ENCODE assay signal across 8 cellular contexts in the genomic region with DNA sequence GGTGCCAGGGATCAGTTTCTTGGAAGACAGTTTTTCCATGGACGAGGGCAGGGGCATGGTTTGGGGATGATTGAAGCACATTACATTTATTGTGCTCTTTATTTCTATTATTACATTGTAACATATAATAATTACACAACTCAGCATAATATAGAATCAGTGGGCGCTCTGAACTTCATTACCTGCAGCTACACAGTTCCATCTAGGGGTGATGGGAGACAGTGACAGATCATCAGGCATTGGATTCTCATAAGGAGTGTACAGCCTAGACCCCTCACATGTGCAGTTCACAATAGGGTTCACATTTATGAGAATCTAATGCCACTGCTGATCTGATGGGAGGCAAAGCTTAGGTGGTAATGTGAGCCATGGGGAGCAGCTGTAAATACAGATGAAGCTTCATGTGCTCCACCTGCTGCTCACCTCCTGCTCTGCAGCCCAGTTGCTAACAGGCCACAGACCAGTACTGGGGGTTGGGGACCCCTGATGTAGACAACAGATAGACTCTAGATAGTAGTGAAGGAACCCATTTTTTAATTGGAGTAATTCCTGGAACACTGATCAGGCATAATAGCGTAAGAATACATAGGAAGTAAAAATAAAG. TPM values are rescaled to one million over a fixed set of nuclear protein-coding genes. Genes with fewer than 3 reads are reported as not detected.
DNase-seq lines count a peak whose midpoint lies in the region; ATAC-seq and TF ChIP-seq lines count a peak whose summit lies in the region.

No MANE protein-coding gene starts in this region.

- TF ChIP-seq CTCF in RWPE1 (conservative IDR thresholded peaks at IDR 0.05; ENCODE audit: low read depth), result peak; percentile 33; the same call in 1 of the 2 replicates
- no peak for TF ChIP-seq CTCF in vagina (IDR thresholded peaks at IDR 0.05)

- H4K20me1 ChIP-seq in GM23248 (ENCODE audit: insufficient read depth), result no peaks in the 10 kb centered on the region

- no peaks in the 10 kb centered on the region for H3K27me3 ChIP-seq in GM23248 (replicated peaks; ENCODE audit: insufficient read depth)
- no peaks in the 10 kb centered on the region for H3K27me3 ChIP-seq in vagina

- TF ChIP-seq POLR2A in vagina (IDR thresholded peaks at IDR 0.05), result no peak

- H3K4me3 ChIP-seq in GM23248 (no peak overlapping the region), vagina (no peak overlapping the region)

- POLR2A ChIA-PET in RWPE1 (lab: Yijun Ruan, JAX; ENCODE audit: low non-redundant PET), result no interaction called here

- 75 to 83% methylated on average over 3 of the region's 3 CpGs for WGBS in GM23248 (ENCODE audit: low coverage in 1 of 2, low lambda C conversion rate in 2 of 2, missing lambda C conversion rate in 2 of 2), 2 experiments

- no peaks in the 10 kb centered on the region for H3K36me3 ChIP-seq in GM23248 (ENCODE audit: low read depth)
- no peaks in the 10 kb centered on the region for H3K36me3 ChIP-seq in vagina

- H3F3A ChIP-seq in GM23248 (ENCODE audit: insufficient read depth), result no peaks in the 10 kb centered on the region

- DNase-seq in ELR (ENCODE audit: low read depth) (peak; percentile 42), GM23248 (peak; percentile 30), RWPE1 (ENCODE audit: low spot score) (no peak), left kidney (ENCODE audit: low read depth, low spot score) (peak; percentile 14), GOT3 (lab: John Stamatoyannopoulos, UW) (no peak), vagina (ENCODE audit: extremely low spot score in 2 of 2) (no peak)

- H3K9ac ChIP-seq in GM23248, result no peak overlapping the region

- no peaks in the 10 kb centered on the region for H3K79me2 ChIP-seq in GM23248 (ENCODE audit: insufficient read depth)

- ATAC-seq in HG02852 (IDR thresholded peaks at IDR 0.05; ENCODE audit: unreplicated experiment), result no peak
- ATAC-seq in HG02588 (IDR thresholded peaks at IDR 0.05; ENCODE audit: unreplicated experiment), result no peak

- intact Hi-C loops in vagina (cut with DNase I), result no loop called here

- H3K4me1 ChIP-seq in GM23248 (ENCODE audit: insufficient read depth) (peaks cover 5% of the 10 kb centered on the region; the same call in 1 of the 2 replicates), vagina (no peaks in the 10 kb centered on the region)

- CTCF ChIA-PET in RWPE1 (lab: Yijun Ruan, JAX), result interaction anchor here (0.6 to 1.2 kb wide), 8 partner anchors 10 to 565 kb away, joined by 3 to 8 read pairs (median 4); no protein-coding TSS in a partner anchor

- H3K27ac ChIP-seq in GM23248, result no peak overlapping the region
- no peak overlapping the region for H3K27ac ChIP-seq in RWPE1
- no peak overlapping the region for H3K27ac ChIP-seq in vagina

- H2AFZ ChIP-seq in GM23248, result no peak overlapping the region

- in situ Hi-C loops in GM23248 (cut with MboI), result loop anchor here (25.0 kb wide), 1 partner anchor 402 kb away; no protein-coding TSS in a partner anchor

- H3K4me2 ChIP-seq in GM23248 (ENCODE audit: unreplicated experiment), result no peak overlapping the region

- H3K9me3 ChIP-seq in GM23248 (ENCODE audit: low read depth) (no peaks in the 10 kb centered on the region), vagina (no peaks in the 10 kb centered on the region)

- no peaks in the 10 kb centered on the region for H3K9me2 ChIP-seq in GM23248 (ENCODE audit: insufficient read depth)

RNA-seq across cellular contexts. Expression of a gene that starts 41.5 kb away (rescaled TPM):
- 0.32 TPM in 1 of 2 replicates, not detected in the other for total RNA-seq in GM23248 (2014; rRNA removed; shearing (Covaris generic))
- 0.14 and 0.33 TPM in 2 replicates for polyA plus RNA-seq in GM23248 (2016; fragmentation: Nextera tagmentation; extraction: Ambion mirVana)
- not detected for total RNA-seq in vagina

Comparison
In these comparisons a context has a peak if more than half of its experiments do, and no peak if none do; other contexts are left out.
1. DNase-seq: peak in ELR (single experiment), GM23248 (single experiment) and left kidney (single experiment); none in RWPE1 (single experiment), GOT3 (single experiment) and vagina (0 of 2).